Comparison of ENCODE assay signal across 1 cellular context in the genomic region with DNA sequence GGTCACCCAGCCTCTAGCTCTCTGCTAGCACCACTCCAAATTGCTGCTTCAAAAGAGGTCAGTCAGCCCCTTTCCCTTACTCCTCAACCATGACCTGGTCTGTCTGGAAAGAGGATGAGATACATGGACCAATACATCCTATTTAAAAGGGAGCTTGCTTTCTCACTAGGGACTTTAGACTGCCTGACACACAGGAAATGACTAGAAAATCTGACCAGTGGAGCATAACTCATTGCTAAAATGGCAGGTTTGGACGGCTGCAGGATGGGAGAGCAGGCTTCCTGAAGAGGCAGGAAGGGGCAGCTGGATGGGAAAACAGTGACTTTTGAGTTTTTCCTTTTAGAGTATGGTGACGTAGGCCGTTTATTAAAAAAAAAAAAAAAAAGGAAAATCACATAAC.
A peak's percentile ranks its signal among the peaks of the same experiment; 100 is the strongest.
TF ChIP-seq lines count a peak whose summit lies in the region.

No MANE protein-coding gene starts in this region.

TF ChIP-seq in K562, 482 proteins besides CTCF, POLR2A, EP300 and RAD21 (continued from another document):
- TF ChIP-seq, protein P1, sequence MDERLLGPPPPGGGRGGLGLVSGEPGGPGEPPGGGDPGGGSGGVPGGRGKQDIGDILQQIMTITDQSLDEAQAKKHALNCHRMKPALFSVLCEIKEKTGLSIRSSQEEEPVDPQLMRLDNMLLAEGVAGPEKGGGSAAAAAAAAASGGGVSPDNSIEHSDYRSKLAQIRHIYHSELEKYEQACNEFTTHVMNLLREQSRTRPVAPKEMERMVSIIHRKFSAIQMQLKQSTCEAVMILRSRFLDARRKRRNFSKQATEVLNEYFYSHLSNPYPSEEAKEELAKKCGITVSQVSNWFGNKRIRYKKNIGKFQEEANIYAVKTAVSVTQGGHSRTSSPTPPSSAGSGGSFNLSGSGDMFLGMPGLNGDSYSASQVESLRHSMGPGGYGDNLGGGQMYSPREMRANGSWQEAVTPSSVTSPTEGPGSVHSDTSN (CRISPR knock-in tag; IDR thresholded peaks at IDR 0.05; ENCODE audit: low read depth) = no peak
- TF ChIP-seq, protein P1 (tag; conservative IDR thresholded peaks at IDR 0.05; ENCODE audit: low read depth) = peak; percentile 29; the same call in 1 of the 2 replicates
- TF ChIP-seq ZC3H8 (IDR thresholded peaks at IDR 0.05) = no peak
- TF ChIP-seq EZH2 (IDR thresholded peaks at IDR 0.05; ENCODE audit: borderline replicate concordance, low read depth, low read length) = no peak
- no peak for TF ChIP-seq PURB (CRISPR knock-in tag; IDR thresholded peaks at IDR 0.05; ENCODE audit: low read depth)
- no peak for TF ChIP-seq SMC3 (conservative IDR thresholded peaks at IDR 0.05; ENCODE audit: insufficient read depth, low read depth, low read length)
- TF ChIP-seq MECOM (CRISPR knock-in tag; IDR thresholded peaks at IDR 0.05) = no peak
- TF ChIP-seq, protein P2, sequence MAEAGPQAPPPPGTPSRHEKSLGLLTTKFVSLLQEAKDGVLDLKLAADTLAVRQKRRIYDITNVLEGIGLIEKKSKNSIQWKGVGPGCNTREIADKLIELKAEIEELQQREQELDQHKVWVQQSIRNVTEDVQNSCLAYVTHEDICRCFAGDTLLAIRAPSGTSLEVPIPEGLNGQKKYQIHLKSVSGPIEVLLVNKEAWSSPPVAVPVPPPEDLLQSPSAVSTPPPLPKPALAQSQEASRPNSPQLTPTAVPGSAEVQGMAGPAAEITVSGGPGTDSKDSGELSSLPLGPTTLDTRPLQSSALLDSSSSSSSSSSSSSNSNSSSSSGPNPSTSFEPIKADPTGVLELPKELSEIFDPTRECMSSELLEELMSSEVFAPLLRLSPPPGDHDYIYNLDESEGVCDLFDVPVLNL (CRISPR knock-in tag; IDR thresholded peaks at IDR 0.05; ENCODE audit: low read depth) = no peak
- TF ChIP-seq SOX6 (IDR thresholded peaks at IDR 0.05) = no peak
- TF ChIP-seq, protein P3, sequence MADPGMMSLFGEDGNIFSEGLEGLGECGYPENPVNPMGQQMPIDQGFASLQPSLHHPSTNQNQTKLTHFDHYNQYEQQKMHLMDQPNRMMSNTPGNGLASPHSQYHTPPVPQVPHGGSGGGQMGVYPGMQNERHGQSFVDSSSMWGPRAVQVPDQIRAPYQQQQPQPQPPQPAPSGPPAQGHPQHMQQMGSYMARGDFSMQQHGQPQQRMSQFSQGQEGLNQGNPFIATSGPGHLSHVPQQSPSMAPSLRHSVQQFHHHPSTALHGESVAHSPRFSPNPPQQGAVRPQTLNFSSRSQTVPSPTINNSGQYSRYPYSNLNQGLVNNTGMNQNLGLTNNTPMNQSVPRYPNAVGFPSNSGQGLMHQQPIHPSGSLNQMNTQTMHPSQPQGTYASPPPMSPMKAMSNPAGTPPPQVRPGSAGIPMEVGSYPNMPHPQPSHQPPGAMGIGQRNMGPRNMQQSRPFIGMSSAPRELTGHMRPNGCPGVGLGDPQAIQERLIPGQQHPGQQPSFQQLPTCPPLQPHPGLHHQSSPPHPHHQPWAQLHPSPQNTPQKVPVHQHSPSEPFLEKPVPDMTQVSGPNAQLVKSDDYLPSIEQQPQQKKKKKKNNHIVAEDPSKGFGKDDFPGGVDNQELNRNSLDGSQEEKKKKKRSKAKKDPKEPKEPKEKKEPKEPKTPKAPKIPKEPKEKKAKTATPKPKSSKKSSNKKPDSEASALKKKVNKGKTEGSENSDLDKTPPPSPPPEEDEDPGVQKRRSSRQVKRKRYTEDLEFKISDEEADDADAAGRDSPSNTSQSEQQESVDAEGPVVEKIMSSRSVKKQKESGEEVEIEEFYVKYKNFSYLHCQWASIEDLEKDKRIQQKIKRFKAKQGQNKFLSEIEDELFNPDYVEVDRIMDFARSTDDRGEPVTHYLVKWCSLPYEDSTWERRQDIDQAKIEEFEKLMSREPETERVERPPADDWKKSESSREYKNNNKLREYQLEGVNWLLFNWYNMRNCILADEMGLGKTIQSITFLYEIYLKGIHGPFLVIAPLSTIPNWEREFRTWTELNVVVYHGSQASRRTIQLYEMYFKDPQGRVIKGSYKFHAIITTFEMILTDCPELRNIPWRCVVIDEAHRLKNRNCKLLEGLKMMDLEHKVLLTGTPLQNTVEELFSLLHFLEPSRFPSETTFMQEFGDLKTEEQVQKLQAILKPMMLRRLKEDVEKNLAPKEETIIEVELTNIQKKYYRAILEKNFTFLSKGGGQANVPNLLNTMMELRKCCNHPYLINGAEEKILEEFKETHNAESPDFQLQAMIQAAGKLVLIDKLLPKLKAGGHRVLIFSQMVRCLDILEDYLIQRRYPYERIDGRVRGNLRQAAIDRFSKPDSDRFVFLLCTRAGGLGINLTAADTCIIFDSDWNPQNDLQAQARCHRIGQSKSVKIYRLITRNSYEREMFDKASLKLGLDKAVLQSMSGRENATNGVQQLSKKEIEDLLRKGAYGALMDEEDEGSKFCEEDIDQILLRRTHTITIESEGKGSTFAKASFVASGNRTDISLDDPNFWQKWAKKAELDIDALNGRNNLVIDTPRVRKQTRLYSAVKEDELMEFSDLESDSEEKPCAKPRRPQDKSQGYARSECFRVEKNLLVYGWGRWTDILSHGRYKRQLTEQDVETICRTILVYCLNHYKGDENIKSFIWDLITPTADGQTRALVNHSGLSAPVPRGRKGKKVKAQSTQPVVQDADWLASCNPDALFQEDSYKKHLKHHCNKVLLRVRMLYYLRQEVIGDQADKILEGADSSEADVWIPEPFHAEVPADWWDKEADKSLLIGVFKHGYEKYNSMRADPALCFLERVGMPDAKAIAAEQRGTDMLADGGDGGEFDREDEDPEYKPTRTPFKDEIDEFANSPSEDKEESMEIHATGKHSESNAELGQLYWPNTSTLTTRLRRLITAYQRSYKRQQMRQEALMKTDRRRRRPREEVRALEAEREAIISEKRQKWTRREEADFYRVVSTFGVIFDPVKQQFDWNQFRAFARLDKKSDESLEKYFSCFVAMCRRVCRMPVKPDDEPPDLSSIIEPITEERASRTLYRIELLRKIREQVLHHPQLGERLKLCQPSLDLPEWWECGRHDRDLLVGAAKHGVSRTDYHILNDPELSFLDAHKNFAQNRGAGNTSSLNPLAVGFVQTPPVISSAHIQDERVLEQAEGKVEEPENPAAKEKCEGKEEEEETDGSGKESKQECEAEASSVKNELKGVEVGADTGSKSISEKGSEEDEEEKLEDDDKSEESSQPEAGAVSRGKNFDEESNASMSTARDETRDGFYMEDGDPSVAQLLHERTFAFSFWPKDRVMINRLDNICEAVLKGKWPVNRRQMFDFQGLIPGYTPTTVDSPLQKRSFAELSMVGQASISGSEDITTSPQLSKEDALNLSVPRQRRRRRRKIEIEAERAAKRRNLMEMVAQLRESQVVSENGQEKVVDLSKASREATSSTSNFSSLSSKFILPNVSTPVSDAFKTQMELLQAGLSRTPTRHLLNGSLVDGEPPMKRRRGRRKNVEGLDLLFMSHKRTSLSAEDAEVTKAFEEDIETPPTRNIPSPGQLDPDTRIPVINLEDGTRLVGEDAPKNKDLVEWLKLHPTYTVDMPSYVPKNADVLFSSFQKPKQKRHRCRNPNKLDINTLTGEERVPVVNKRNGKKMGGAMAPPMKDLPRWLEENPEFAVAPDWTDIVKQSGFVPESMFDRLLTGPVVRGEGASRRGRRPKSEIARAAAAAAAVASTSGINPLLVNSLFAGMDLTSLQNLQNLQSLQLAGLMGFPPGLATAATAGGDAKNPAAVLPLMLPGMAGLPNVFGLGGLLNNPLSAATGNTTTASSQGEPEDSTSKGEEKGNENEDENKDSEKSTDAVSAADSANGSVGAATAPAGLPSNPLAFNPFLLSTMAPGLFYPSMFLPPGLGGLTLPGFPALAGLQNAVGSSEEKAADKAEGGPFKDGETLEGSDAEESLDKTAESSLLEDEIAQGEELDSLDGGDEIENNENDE (IDR thresholded peaks at IDR 0.05; ENCODE audit: low read depth, low read length) = no peak
